ENCODE assay signal across 8 cellular contexts in the genomic region with DNA sequence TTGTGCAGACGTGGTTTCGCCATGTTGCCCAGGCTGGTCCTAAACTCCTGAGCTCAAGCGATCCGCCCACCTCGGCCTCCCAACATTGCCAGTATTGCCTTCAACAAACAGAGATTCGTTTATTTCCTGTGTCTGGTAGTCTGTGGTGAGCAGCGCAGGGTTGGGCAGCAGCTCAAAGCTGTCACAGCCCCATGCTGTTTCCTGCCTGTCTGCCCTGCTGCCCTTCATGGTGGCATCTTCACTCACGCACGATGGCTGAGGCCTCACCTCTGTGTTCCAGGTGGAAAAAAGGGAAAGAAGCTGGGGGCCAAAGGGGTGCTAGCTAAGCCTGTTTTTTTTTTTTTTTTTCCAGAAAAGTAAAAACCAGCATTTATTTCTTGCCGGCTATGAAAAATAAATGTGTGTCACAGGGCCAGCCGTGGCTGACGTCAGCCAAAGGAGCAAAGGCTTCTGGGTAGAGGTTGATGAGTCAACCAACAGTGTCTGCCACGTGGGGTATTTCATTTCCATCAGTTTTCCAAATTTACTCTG. TPM values are rescaled to one million over a fixed set of nuclear protein-coding genes. Genes with fewer than 3 reads are reported as not detected.
A peak's percentile ranks its signal among the peaks of the same experiment; 100 is the strongest.
DNase-seq lines count a peak whose midpoint lies in the region; ATAC-seq and TF ChIP-seq lines count a peak whose summit lies in the region.

No MANE protein-coding gene starts in this region.

- H3K9me3 ChIP-seq in mucosa of rectum (ENCODE audit: control insufficient read depth in 2 of 2, low read length in 2 of 2), result no peaks in the 10 kb centered on the region

- H3K4me1 Mint-ChIP-seq in activated CD4-positive, alpha-beta T cell treated with anti-CD3 and anti-CD28 coated beads for 36 hours, result peaks cover 51% of the 10 kb centered on the region
- peaks cover 42% of the 10 kb centered on the region for H3K4me1 Mint-ChIP-seq in central memory CD8-positive, alpha-beta T cell

- DNase-seq in HL-60 (ENCODE audit: low read depth in 1 of 2, low spot score in 1 of 2) (peak in 1 of 2 experiments; percentile 81), kidney tubule cell (ENCODE audit: low spot score) (no peak), GM19240 (ENCODE audit: insufficient read length, low spot score) (no peak), occipital lobe (lab: John Stamatoyannopoulos, UW) (no peak)
- peak; percentile 88 for DNase-seq in activated CD4-positive, alpha-beta T cell treated with anti-CD3 and anti-CD28 coated beads for 36 hours
- peak; percentile 72 to 87 for DNase-seq in central memory CD8-positive, alpha-beta T cell (ENCODE audit: low spot score in 2 of 2)
- DNase-seq in stimulated activated naive CD4-positive, alpha-beta T cell treated with Interleukin-2 at 50 U/mL for 16 hours (lab: John Stamatoyannopoulos, UW), result peak; percentile 71

- intact Hi-C loops in activated CD4-positive, alpha-beta T cell treated with anti-CD3 and anti-CD28 coated beads for 36 hours (cut with DNase I, micrococcal nuclease), result loop anchor here (1.0 kb wide), 4 partner anchors 17 to 117 kb away; a partner anchor contains a TSS

- H3K4me3 ChIP-seq in HL-60 (replicated peaks; ENCODE audit: insufficient read depth, low read length) (peak overlapping the region; percentile 38), mucosa of rectum (ENCODE audit: low read length in 2 of 2) (no peak overlapping the region)

- H3K27me3 ChIP-seq in HL-60 (ENCODE audit: insufficient read depth, poor library complexity, severe bottlenecking) (no peaks in the 10 kb centered on the region), mucosa of rectum (ENCODE audit: control insufficient read depth in 2 of 2, insufficient read depth in 2 of 2, low read length in 2 of 2) (no peaks in the 10 kb centered on the region)

- peaks cover 24% of the 10 kb centered on the region for H3K36me3 Mint-ChIP-seq in activated CD4-positive, alpha-beta T cell treated with anti-CD3 and anti-CD28 coated beads for 36 hours (ENCODE audit: low read depth)
- peaks cover 14% of the 10 kb centered on the region for H3K36me3 Mint-ChIP-seq in central memory CD8-positive, alpha-beta T cell (ENCODE audit: insufficient read depth)

- H3K27ac Mint-ChIP-seq in activated CD4-positive, alpha-beta T cell treated with anti-CD3 and anti-CD28 coated beads for 36 hours, result peak overlapping the region; percentile 96
- peak overlapping the region; percentile 98 for H3K27ac Mint-ChIP-seq in central memory CD8-positive, alpha-beta T cell (ENCODE audit: low read depth)

- no peak for TF ChIP-seq CTCF in HL-60 (IDR thresholded peaks at IDR 0.05; ENCODE audit: insufficient read depth, low read length)

- H3K4me3 Mint-ChIP-seq in activated CD4-positive, alpha-beta T cell treated with anti-CD3 and anti-CD28 coated beads for 36 hours, result peak overlapping the region; percentile 73
- H3K4me3 Mint-ChIP-seq in central memory CD8-positive, alpha-beta T cell, result peak overlapping the region; percentile 75

- peaks cover 31% of the 10 kb centered on the region in 2 donors for H3K36me3 ChIP-seq in mucosa of rectum (ENCODE audit: control insufficient read depth in 2 of 2, insufficient read depth in 2 of 2, low read length in 2 of 2)

- no peaks in the 10 kb centered on the region for H3K9me3 Mint-ChIP-seq in activated CD4-positive, alpha-beta T cell treated with anti-CD3 and anti-CD28 coated beads for 36 hours (ENCODE audit: low read depth)
- no peaks in the 10 kb centered on the region for H3K9me3 Mint-ChIP-seq in central memory CD8-positive, alpha-beta T cell

- CTCF ChIA-PET in activated CD4-positive, alpha-beta T cell treated with anti-CD3 and anti-CD28 coated beads for 36 hours (lab: Charles Lee), result interaction anchor here (0.7 to 2.2 kb wide), 6 partner anchors 9 to 129 kb away, joined by 3 to 35 read pairs (median 3); a partner anchor contains a TSS

- POLR2A ChIA-PET in activated CD4-positive, alpha-beta T cell treated with anti-CD3 and anti-CD28 coated beads for 36 hours (lab: Charles Lee), result interaction anchor here (0.7 to 1.4 kb wide), 4 partner anchors 11 to 76 kb away, joined by 3 to 5 read pairs (median 3); no protein-coding TSS in a partner anchor

- H3K4me1 ChIP-seq in mucosa of rectum (ENCODE audit: control insufficient read depth in 2 of 2, insufficient read depth in 2 of 2, low read length in 2 of 2), result peaks cover 3 to 4% of the 10 kb centered on the region in 2 donors

- H3K27ac ChIP-seq in HL-60 (replicated peaks) (peak overlapping the region; percentile 52), mucosa of rectum (ENCODE audit: low read depth in 2 of 2, low read length in 2 of 2) (peak overlapping the region; percentile 40 to 63)

- peak; percentile 93 for ATAC-seq in activated CD4-positive, alpha-beta T cell treated with anti-CD3 and anti-CD28 coated beads for 36 hours
- ATAC-seq in central memory CD8-positive, alpha-beta T cell (replicated peaks; ENCODE audit: extremely low read depth, poor library complexity, severe bottlenecking), result peak; percentile 99

- peak overlapping the region in 1 of 2 donors; percentile 25 for H3K9ac ChIP-seq in mucosa of rectum (ENCODE audit: low read depth in 1 of 2, low read length in 2 of 2)

- H3K27me3 Mint-ChIP-seq in activated CD4-positive, alpha-beta T cell treated with anti-CD3 and anti-CD28 coated beads for 36 hours, result no peaks in the 10 kb centered on the region
- H3K27me3 Mint-ChIP-seq in central memory CD8-positive, alpha-beta T cell, result no peaks in the 10 kb centered on the region

RNA-seq across cellular contexts. Expression of a gene that starts 28.8 kb away (rescaled TPM):
- 10 to 100 TPM; 36.0 to 38.0 TPM for total RNA-seq in activated CD4-positive, alpha-beta T cell treated with anti-CD3 and anti-CD28 coated beads for 36 hours
- total RNA-seq in occipital lobe, result 4.5 TPM

RNA-seq across cellular contexts. Expression of a gene that starts 53.2 kb away (rescaled TPM):
- total RNA-seq in activated CD4-positive, alpha-beta T cell treated with anti-CD3 and anti-CD28 coated beads for 36 hours, result 10 to 100 TPM; 27.0 to 32.8 TPM
- 42.0 TPM for total RNA-seq in occipital lobe

Comparison
In these comparisons a context has a peak if more than half of its experiments do, and no peak if none do; other contexts are left out.
1. DNase-seq: peak in activated CD4-positive, alpha-beta T cell treated with anti-CD3 and anti-CD28 coated beads for 36 hours (single experiment), central memory CD8-positive, alpha-beta T cell (2 of 2) and stimulated activated naive CD4-positive, alpha-beta T cell treated with Interleukin-2 at 50 U/mL for 16 hours (single experiment); none in kidney tubule cell (single experiment), GM19240 (single experiment) and occipital lobe (single experiment).